Comparison of ENCODE assay signal across 27 cellular contexts in the genomic region with DNA sequence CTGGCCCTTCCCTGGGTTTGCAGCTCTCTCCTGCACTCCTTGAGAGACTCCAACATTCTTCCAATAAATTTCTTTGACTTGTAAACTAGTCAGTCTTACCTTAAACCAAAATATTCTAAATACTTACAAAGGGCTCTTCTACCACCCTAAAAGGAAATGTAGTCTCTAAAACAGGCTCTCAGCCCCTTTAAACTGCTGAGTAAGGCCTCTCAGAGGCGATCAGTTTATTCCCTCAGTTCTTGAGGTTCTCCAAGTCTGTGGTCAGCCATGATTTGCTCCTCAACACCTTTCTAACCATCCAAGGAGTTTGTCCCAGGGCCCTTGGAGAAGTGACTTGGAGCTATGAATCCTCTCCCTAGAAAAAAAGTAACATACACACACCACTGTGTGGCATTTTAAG.
"Had no signal": no experiment of that assay in that cellular context is flagged by ENCODE, and none has a peak within 500 bp of the region (broad histone marks: within the 10 kb centered on the region; RNA-seq: fewer than 3 reads in every experiment).

No MANE protein-coding gene starts in this region.

- DNase-seq: left ventricle myocardium inferior; mesendoderm; naive B cell; natural killer cell; nephron progenitor cell; occipital lobe; retina; right cardiac atrium; sigmoid colon; small intestine; spleen; stimulated activated CD4-positive, alpha-beta T cell treated with anti-CD3 and anti-CD28 coated beads, Interleukin-4, amount 100 ng/mL, for 24 hours; stimulated activated naive CD4-positive, alpha-beta T cell; testis; thyroid gland; transverse colon; upper lobe of left lung had no signal

- H2AFZ ChIP-seq: hepatocyte, neural progenitor cell, parathyroid adenoma had no signal

- H3K4me3 Mint-ChIP-seq: mesothelial cell of epicardium; natural killer cell; nephron progenitor cell; neural progenitor cell; stimulated activated effector memory CD8-positive, alpha-beta T cell treated with anti-CD3 and anti-CD28 coated beads, Interleukin-12 subunit alpha, Interleukin-12 subunit beta, amount 100 ng/mL, for 72 hours had no signal

- H3K27ac Mint-ChIP-seq: mesothelial cell of epicardium; naive B cell; natural killer cell; nephron progenitor cell; neural progenitor cell; progenitor cell of endocrine pancreas; stimulated activated effector memory CD8-positive, alpha-beta T cell treated with anti-CD3 and anti-CD28 coated beads, Interleukin-12 subunit alpha, Interleukin-12 subunit beta, amount 100 ng/mL, for 72 hours had no signal

- H3K27ac ChIP-seq: hepatocyte, neural progenitor cell, neutrophil, parathyroid adenoma, sigmoid colon, spleen, stomach, testis, thyroid gland, transverse colon, upper lobe of left lung, vagina had no signal

- ATAC-seq: natural killer cell; right cardiac atrium; stimulated activated effector memory CD8-positive, alpha-beta T cell treated with anti-CD3 and anti-CD28 coated beads, Interleukin-12 subunit alpha, Interleukin-12 subunit beta, amount 100 ng/mL, for 72 hours had no signal

- H3K27me3 ChIP-seq: hepatocyte, neural progenitor cell, neutrophil, sigmoid colon, spleen, stomach, testis, thyroid gland, transverse colon, upper lobe of left lung, vagina had no signal

- H3K4me3 ChIP-seq: hepatocyte, left ventricle myocardium inferior, lung, neural progenitor cell, sigmoid colon, spleen, stomach, testis, thyroid gland, transverse colon, upper lobe of left lung, vagina had no signal

- FAIRE-seq: small intestine had no signal

- H3K4me2 ChIP-seq: hepatocyte, neural progenitor cell had no signal

- H3K9me3 Mint-ChIP-seq: mesothelial cell of epicardium; naive B cell; natural killer cell; nephron progenitor cell; neural progenitor cell; stimulated activated effector memory CD8-positive, alpha-beta T cell treated with anti-CD3 and anti-CD28 coated beads, Interleukin-12 subunit alpha, Interleukin-12 subunit beta, amount 100 ng/mL, for 72 hours had no signal

- H3K79me2 ChIP-seq: hepatocyte, parathyroid adenoma had no signal

- H3K36me3 ChIP-seq: left ventricle myocardium inferior, neural progenitor cell, neutrophil, transverse colon, upper lobe of left lung, vagina had no signal

- H3K4me1 Mint-ChIP-seq: mesothelial cell of epicardium; natural killer cell; nephron progenitor cell; neural progenitor cell; stimulated activated effector memory CD8-positive, alpha-beta T cell treated with anti-CD3 and anti-CD28 coated beads, Interleukin-12 subunit alpha, Interleukin-12 subunit beta, amount 100 ng/mL, for 72 hours had no signal

- H3K9me3 ChIP-seq: left ventricle myocardium inferior, neutrophil, sigmoid colon, spleen, stomach, testis, thyroid gland, transverse colon, upper lobe of left lung, vagina had no signal

- H3K9ac ChIP-seq: neural progenitor cell, parathyroid adenoma had no signal

- H3K4me1 ChIP-seq: neural progenitor cell, parathyroid adenoma, sigmoid colon, testis, transverse colon, vagina had no signal

- H3K27me3 Mint-ChIP-seq: naive B cell had no signal
